34 cellular contexts compared by ENCODE assay signal in genomic region chr15:58036579-58036978, GRCh38. TPM values are rescaled to one million over a fixed set of nuclear protein-coding genes. Genes with fewer than 3 reads are reported as not detected.
"Had no signal": no experiment of that assay in that cellular context is flagged by ENCODE, and none has a peak within 500 bp of the region (broad histone marks: within the 10 kb centered on the region; RNA-seq: fewer than 3 reads in every experiment).

No MANE protein-coding gene starts in this region.

- H3K9me3 ChIP-seq: ascending aorta, Peyer's patch had no signal

- H3K9me3 Mint-ChIP-seq: activated CD4-positive, alpha-beta T cell treated with anti-CD3 and anti-CD28 coated beads, Interleukin-2, amount 10 ng/mL, durations not matched to agents 24 days and 14 days; activated CD8-positive, alpha-beta T cell treated with anti-CD3 and anti-CD28 coated beads for 36 hours; activated naive CD4-positive, alpha-beta T cell treated with anti-CD3 and anti-CD28 coated beads, Interleukin-2, amount 50 U/mL, for 24 hours; activated naive CD8-positive, alpha-beta T cell treated with anti-CD3 and anti-CD28 coated beads, Interleukin-2, amount 10 ng/mL, durations not matched to agents 7 days and 5 days; activated T-helper 2 cell treated with anti-CD3 and anti-CD28 coated beads, Interferon-gamma antibody, Interleukin-2, Interleukin-4, amounts not matched to agents 10 μg/mL and 5 μg/mL and 100 μg/mL, durations not matched to agents 14 hours and 24 hours and 36 hours; central memory CD8-positive, alpha-beta T cell had no signal

- DNase-seq: activated CD4-positive, alpha-beta T cell treated with anti-CD3 and anti-CD28 coated beads, Interleukin-2, amount 10 ng/mL, durations not matched to agents 24 days and 14 days; activated CD4-positive, alpha-beta T cell treated with anti-CD3 and anti-CD28 coated beads, Interleukin-2, amount 50 U/mL, for 4 hours; activated CD4-positive, CD25-positive, alpha-beta regulatory T cell; activated CD8-positive, alpha-beta T cell treated with anti-CD3 and anti-CD28 coated beads for 36 hours; activated gamma-delta T cell; activated naive CD4-positive, alpha-beta T cell treated with Interleukin-2 at 50 U/mL for 16 hours; activated naive CD8-positive, alpha-beta T cell treated with anti-CD3 and anti-CD28 coated beads, Interleukin-2, amount 10 ng/mL, durations not matched to agents 7 days and 5 days; activated T-cell treated with anti-CD3 and anti-CD28 coated beads, Interleukin-2, amount 50 U/mL, for 1 hour; amygdala; MM.1S; MV-4-11; NCI-H1092; NCI-H1436 treated with DMSO at 0.1 percent for 48 hours; NCI-H1694 treated with DMSO at 0.1 percent for 48 hours; NCI-H2029; NCI-H345; NCI-H524 treated with DMSO at 0.1 percent for 48 hours; PC-3; Peyer's patch; SIG-M5; SW 1271; T-helper 1 cell; T-helper 2 cell; T-helper 9 cell; WERI-Rb-1 had no signal

- H3K4me1 ChIP-seq: ascending aorta had no signal

- H3K4me1 Mint-ChIP-seq: activated CD4-positive, alpha-beta T cell treated with anti-CD3 and anti-CD28 coated beads, Interleukin-2, amount 10 ng/mL, durations not matched to agents 24 days and 14 days; activated naive CD4-positive, alpha-beta T cell treated with anti-CD3 and anti-CD28 coated beads, Interleukin-2, amount 50 U/mL, for 24 hours; activated naive CD8-positive, alpha-beta T cell treated with anti-CD3 and anti-CD28 coated beads, Interleukin-2, amount 10 ng/mL, durations not matched to agents 7 days and 5 days; central memory CD8-positive, alpha-beta T cell had no signal

- H3K27ac ChIP-seq: ascending aorta, cardiac muscle cell, Peyer's patch, RWPE1, WERI-Rb-1 had no signal

- H3K4me3 ChIP-seq: ascending aorta, cardiac muscle cell, Peyer's patch had no signal

- H3K27ac Mint-ChIP-seq: activated CD4-positive, alpha-beta T cell treated with anti-CD3 and anti-CD28 coated beads, Interleukin-2, amount 10 ng/mL, durations not matched to agents 24 days and 14 days; activated CD8-positive, alpha-beta T cell treated with anti-CD3 and anti-CD28 coated beads for 36 hours; activated naive CD4-positive, alpha-beta T cell treated with anti-CD3 and anti-CD28 coated beads, Interleukin-2, amount 50 U/mL, for 24 hours; activated naive CD8-positive, alpha-beta T cell treated with anti-CD3 and anti-CD28 coated beads, Interleukin-2, amount 10 ng/mL, durations not matched to agents 7 days and 5 days; activated T-helper 2 cell treated with anti-CD3 and anti-CD28 coated beads, Interferon-gamma antibody, Interleukin-2, Interleukin-4, amounts not matched to agents 10 μg/mL and 5 μg/mL and 100 μg/mL, durations not matched to agents 14 hours and 24 hours and 36 hours had no signal

- H3K36me3 Mint-ChIP-seq: activated naive CD4-positive, alpha-beta T cell treated with anti-CD3 and anti-CD28 coated beads, Interleukin-2, amount 50 U/mL, for 24 hours; activated naive CD8-positive, alpha-beta T cell treated with anti-CD3 and anti-CD28 coated beads, Interleukin-2, amount 10 ng/mL, durations not matched to agents 7 days and 5 days had no signal

- H3K4me3 Mint-ChIP-seq: activated CD4-positive, alpha-beta T cell treated with anti-CD3 and anti-CD28 coated beads, Interleukin-2, amount 10 ng/mL, durations not matched to agents 24 days and 14 days; activated CD8-positive, alpha-beta T cell treated with anti-CD3 and anti-CD28 coated beads for 36 hours; activated naive CD4-positive, alpha-beta T cell treated with anti-CD3 and anti-CD28 coated beads, Interleukin-2, amount 50 U/mL, for 24 hours; activated naive CD8-positive, alpha-beta T cell treated with anti-CD3 and anti-CD28 coated beads, Interleukin-2, amount 10 ng/mL, durations not matched to agents 7 days and 5 days; central memory CD8-positive, alpha-beta T cell had no signal

- H3K36me3 ChIP-seq: ascending aorta, cardiac muscle cell, Peyer's patch, WERI-Rb-1 had no signal

- ATAC-seq: activated CD8-positive, alpha-beta T cell treated with anti-CD3 and anti-CD28 coated beads for 36 hours; PC-3; Right ventricle myocardium inferior; SK-N-SH treated with all-trans-retinoic acid at 6 μM for 48 hours had no signal

RNA-seq across cellular contexts. Expression of gene ALDH1A2, which starts 28.9 kb away (rescaled TPM):
- total RNA-seq: NCI-H460 had no signal
